ENCODE assay signal across 31 cellular contexts in genomic region chr5:155556222-155556621, GRCh38.
"Had no signal": no experiment of that assay in that cellular context is flagged by ENCODE, and none has a peak within 500 bp of the region (broad histone marks: within the 10 kb centered on the region; RNA-seq: fewer than 3 reads in every experiment).

No MANE protein-coding gene starts in this region.

- ATAC-seq: natural killer cell; psoas muscle; right cardiac atrium; sciatic nerve; stimulated activated memory B cell treated with anti-CD40 and anti-IgM and Interleukin-4, amounts not matched to agents 10 μg/mL and 1 μg/mL and 100 μg/mL, for 72 hours; stimulated activated naive CD8-positive, alpha-beta T cell treated with anti-CD3 and anti-CD28 coated beads, Interleukin-15, amount 100 ng/mL, for 72 hours; stimulated activated naive CD8-positive, alpha-beta T cell treated with anti-CD3 and anti-CD28 coated beads, Interleukin-15, Interleukin-2, amounts not matched to agents 100 U/mL and 50 U/mL, for 24 hours; upper lobe of right lung had no signal

- H3K4me1 Mint-ChIP-seq: natural killer cell; nephron; neural progenitor cell; stimulated activated memory B cell treated with anti-CD40 and anti-IgM and Interleukin-4, amounts not matched to agents 10 μg/mL and 1 μg/mL and 100 μg/mL, for 72 hours; stimulated activated naive CD8-positive, alpha-beta T cell treated with anti-CD3 and anti-CD28 coated beads, Interleukin-15, amount 100 ng/mL, for 72 hours had no signal

- H3K4me1 ChIP-seq: neural progenitor cell, parathyroid adenoma, psoas muscle, spleen, suprapubic skin, testis, tibial artery, transverse colon, upper lobe of right lung, uterus had no signal

- H3K4me3 ChIP-seq: neural progenitor cell, ovary, psoas muscle, skin epidermis, smooth muscle cell, spleen, suprapubic skin, testis, tibial artery, transverse colon, upper lobe of right lung, uterus had no signal

- H3K79me2 ChIP-seq: parathyroid adenoma had no signal

- H3K27ac Mint-ChIP-seq: natural killer cell; nephron; neural progenitor cell; progenitor cell of endocrine pancreas; stimulated activated memory B cell treated with anti-CD40 and anti-IgM and Interleukin-4, amounts not matched to agents 10 μg/mL and 1 μg/mL and 100 μg/mL, for 72 hours; stimulated activated naive CD8-positive, alpha-beta T cell treated with anti-CD3 and anti-CD28 coated beads, Interleukin-15, amount 100 ng/mL, for 72 hours; type B pancreatic cell had no signal

- H3K36me3 ChIP-seq: neural progenitor cell, ovary, spleen, suprapubic skin, tibial artery, transverse colon, upper lobe of right lung, uterus had no signal

- H3K9me3 ChIP-seq: ovary, psoas muscle, suprapubic skin, testis, tibial artery, transverse colon, upper lobe of right lung had no signal

- H3K9ac ChIP-seq: neural progenitor cell, parathyroid adenoma had no signal

- H2AFZ ChIP-seq: neural progenitor cell, parathyroid adenoma had no signal

- H3K9me3 Mint-ChIP-seq: nephron; neural progenitor cell; stimulated activated memory B cell treated with anti-CD40 and anti-IgM and Interleukin-4, amounts not matched to agents 10 μg/mL and 1 μg/mL and 100 μg/mL, for 72 hours; type B pancreatic cell had no signal

- DNase-seq: natural killer cell; occipital lobe; ovary; posterior cingulate gyrus; psoas muscle; right cardiac atrium; spleen; stimulated activated CD4-positive, alpha-beta T cell treated with anti-CD3 and anti-CD28 coated beads, Interleukin-12 subunit alpha, Interleukin-12 subunit beta, amount 100 ng/mL, for 4 hours; stimulated activated CD4-positive, alpha-beta T cell treated with anti-CD3 and anti-CD28 coated beads, Interleukin-1b, Interleukin-23, amount 100 ng/mL, for 48 hours; stimulated activated CD4-positive, alpha-beta T cell treated with anti-CD3 and anti-CD28 coated beads, Interleukin-4, amount 100 ng/mL, for 1 hour; stimulated activated CD4-positive, alpha-beta T cell treated with anti-CD3 and anti-CD28 coated beads, Interleukin-4, amount 100 ng/mL, for 4 hours; stimulated activated CD8-positive, alpha-beta memory T cell treated with anti-CD3 and anti-CD28 coated beads, Interleukin-4, amount 100 ng/mL, for 48 hours; stimulated activated naive CD4-positive, alpha-beta T cell; stimulated activated naive CD8-positive, alpha-beta T cell treated with anti-CD3 and anti-CD28 coated beads, Interleukin-15, amount 100 ng/mL, for 72 hours; stimulated activated naive CD8-positive, alpha-beta T cell treated with anti-CD3 and anti-CD28 coated beads, Interleukin-15, Interleukin-2, amounts not matched to agents 100 U/mL and 50 U/mL, for 24 hours; substantia nigra; testis; tibial artery; transverse colon; upper lobe of right lung; uterus had no signal

- H3K4me3 Mint-ChIP-seq: natural killer cell; nephron; neural progenitor cell; stimulated activated memory B cell treated with anti-CD40 and anti-IgM and Interleukin-4, amounts not matched to agents 10 μg/mL and 1 μg/mL and 100 μg/mL, for 72 hours; stimulated activated naive CD8-positive, alpha-beta T cell treated with anti-CD3 and anti-CD28 coated beads, Interleukin-15, amount 100 ng/mL, for 72 hours; type B pancreatic cell had no signal

- H3K27me3 ChIP-seq: neural progenitor cell, ovary, spleen, suprapubic skin, testis, tibial artery, transverse colon, upper lobe of right lung, uterus had no signal

- H3K4me2 ChIP-seq: neural progenitor cell had no signal

- H3K27ac ChIP-seq: neural progenitor cell, ovary, parathyroid adenoma, psoas muscle, skin epidermis, spleen, suprapubic skin, testis, tibial artery, transverse colon, upper lobe of right lung, uterus had no signal

- H3K36me3 Mint-ChIP-seq: natural killer cell; neural progenitor cell; stimulated activated memory B cell treated with anti-CD40 and anti-IgM and Interleukin-4, amounts not matched to agents 10 μg/mL and 1 μg/mL and 100 μg/mL, for 72 hours; type B pancreatic cell had no signal
